Comparison of ENCODE assay signal across 6 cellular contexts in genomic region chr17:32410085-32410484, GRCh38. TPM values are rescaled to one million over a fixed set of nuclear protein-coding genes. Genes with fewer than 3 reads are reported as not detected.
DNase-seq lines count a peak whose midpoint lies in the region; ATAC-seq, FAIRE-seq and TF ChIP-seq lines count a peak whose summit lies in the region.
"Not testable (repeated sequence)": the region's sequence is repeated elsewhere in the genome, so short reads cannot be mapped to it uniquely, and the experiment has no call there.

No MANE protein-coding gene starts in this region.

- H3K27me3 Mint-ChIP-seq in progenitor cell of endocrine pancreas = not testable (repeated sequence)

- FAIRE-seq in K562 (lab: Jason Lieb, UNC) = not testable (repeated sequence)

- not testable (repeated sequence) for TF ChIP-seq CTCF in HEK293 (tag by site-specific recombination; IDR thresholded peaks at IDR 0.05); VCaP (conservative IDR thresholded peaks at IDR 0.05); K562 (IDR thresholded peaks at IDR 0.05 in 2 of 3, conservative IDR thresholded peaks at IDR 0.05 in 1 of 3; ENCODE audit: insufficient read depth in 2 of 3, low read depth in 1 of 3, low read length in 3 of 3); parathyroid adenoma (IDR thresholded peaks at IDR 0.05); progenitor cell of endocrine pancreas (IDR thresholded peaks at IDR 0.05; ENCODE audit: unreplicated experiment)

- H3K27me3 ChIP-seq in BLaER1; K562 (ENCODE audit: control insufficient read depth in 2 of 2, insufficient read depth in 2 of 2, low read length in 2 of 2); parathyroid adenoma (ENCODE audit: control insufficient read depth, insufficient read depth, low read length): not testable (repeated sequence)

- H2AFZ ChIP-seq in K562 (ENCODE audit: low read depth, low read length); parathyroid adenoma: not testable (repeated sequence)

- H3K9ac ChIP-seq in BLaER1; K562 (ENCODE audit: insufficient read depth in 1 of 2, low read depth in 2 of 2, low read length in 2 of 2); parathyroid adenoma: not testable (repeated sequence)

- in situ Hi-C loops in K562 (cut with MboI) = not testable (repeated sequence)

- not testable (repeated sequence) for H3K79me2 ChIP-seq in K562 (ENCODE audit: control insufficient read depth, insufficient read depth, low read length); parathyroid adenoma

- not testable (repeated sequence) for H4K20me1 ChIP-seq in BLaER1; K562 (replicated peaks; ENCODE audit: control insufficient read depth, insufficient read depth, low read length)

- H3K9me1 ChIP-seq in K562 (ENCODE audit: control insufficient read depth, insufficient read depth, low read length) = not testable (repeated sequence)

- not testable (repeated sequence) for H3K4me1 Mint-ChIP-seq in progenitor cell of endocrine pancreas (ENCODE audit: low read depth)

- not testable (repeated sequence) for H3K36me3 ChIP-seq in BLaER1; HEK293 (ENCODE audit: control insufficient read depth in 2 of 2, insufficient read depth in 1 of 2, low read length in 2 of 2); K562 (ENCODE audit: control insufficient read depth, insufficient read depth, low read length); parathyroid adenoma (ENCODE audit: control insufficient read depth, insufficient read depth, low read length)

- not testable (repeated sequence) for DNase-seq in K562 (ENCODE audit: extremely low read depth in 1 of 4, low spot score in 3 of 4); progenitor cell of endocrine pancreas (ENCODE audit: low spot score, unreplicated experiment)

- not testable (repeated sequence) for H3K27ac ChIP-seq in BLaER1; HEK293 (ENCODE audit: extremely low read depth, low read depth, low read length); K562 (ENCODE audit: extremely low read depth, low read depth, low read length)
- H3K27ac ChIP-seq in VCaP = peak overlapping the region; percentile 56; the same call in 1 of the 2 replicates
- peak overlapping the region; percentile 71 for H3K27ac ChIP-seq in parathyroid adenoma

- TF ChIP-seq POLR2A in K562 (conservative IDR thresholded peaks at IDR 0.05) = not testable (repeated sequence)

- CTCF ChIA-PET in HEK293 (lab: Yijun Ruan, JAX) = interaction anchor here (0.7 to 2.3 kb wide), 2 partner anchors 34 to 250 kb away, joined by 3 to 6 read pairs; partner anchors contain the start of gene PSMD11
- CTCF ChIA-PET in K562 (lab: Yijun Ruan, JAX; ENCODE audit: low intra/inter-chr PET ratio) = not testable (repeated sequence)

- H3K9me3 ChIP-seq in BLaER1; HEK293 (ENCODE audit: control insufficient read depth, insufficient read depth, low read depth, low read length); K562 (replicated peaks; ENCODE audit: control insufficient read depth, insufficient read depth, low read depth, low read length); parathyroid adenoma (ENCODE audit: control insufficient read depth, low read length): not testable (repeated sequence)

- not testable (repeated sequence) for TF ChIP-seq EP300 in K562 (IDR thresholded peaks at IDR 0.05; ENCODE audit: low read length)

- WGBS in K562 (ENCODE audit: insufficient coverage, low coverage, missing lambda C conversion rate) = 36% methylated on average over 2 of the region's 3 CpGs

- TF ChIP-seq RAD21 in K562 (CRISPR knock-in tag; conservative IDR thresholded peaks at IDR 0.05 in 1 of 2, IDR thresholded peaks at IDR 0.05 in 1 of 2) = not testable (repeated sequence)

- not testable (repeated sequence) for BruUV-seq in K562 (replicated peaks; lab: Mats Ljungman, UMichigan)

- not testable (repeated sequence) for H3K4me3 Mint-ChIP-seq in progenitor cell of endocrine pancreas (ENCODE audit: low read depth)

- intact Hi-C loops in K562 (cut with micrococcal nuclease) = not testable (repeated sequence)

- POLR2A ChIA-PET in HEK293 (lab: Yijun Ruan, JAX); K562 (lab: Yijun Ruan, JAX): not testable (repeated sequence)

- peak overlapping the region; percentile 59 for H3K27ac Mint-ChIP-seq in progenitor cell of endocrine pancreas

- not testable (repeated sequence) for H3K9me3 Mint-ChIP-seq in progenitor cell of endocrine pancreas (ENCODE audit: low read depth)

- H3K4me2 ChIP-seq in BLaER1 = peak overlapping the region; percentile 33; the same call in 1 of the 2 replicates
- not testable (repeated sequence) for H3K4me2 ChIP-seq in K562 (ENCODE audit: insufficient read depth, low read length)
- H3K4me2 ChIP-seq in parathyroid adenoma (ENCODE audit: low read length) = peak overlapping the region; percentile 9

- H3K4me3 ChIP-seq in BLaER1; HEK293 (ENCODE audit: low read depth, low read length); K562; parathyroid adenoma (ENCODE audit: low read depth, low read length): not testable (repeated sequence)

- H3K4me1 ChIP-seq in BLaER1 = peaks cover 24% of the 10 kb centered on the region
- H3K4me1 ChIP-seq in HEK293 (ENCODE audit: control insufficient read depth, insufficient read depth, low read length); K562 (replicated peaks in 1 of 2; ENCODE audit: control insufficient read depth in 2 of 2, insufficient read depth in 2 of 2, low read length in 2 of 2): not testable (repeated sequence)
- peaks cover 17% of the 10 kb centered on the region for H3K4me1 ChIP-seq in parathyroid adenoma

- ATAC-seq in K562 = not testable (repeated sequence)

- H3K36me3 Mint-ChIP-seq in progenitor cell of endocrine pancreas (ENCODE audit: insufficient read depth) = not testable (repeated sequence)

TF ChIP-seq in HEK293, 187 proteins besides CTCF, POLR2A, EP300 and RAD21:
- peak; percentile 94 for TF ChIP-seq ZNF146 (tag by site-specific recombination; IDR thresholded peaks at IDR 0.05)

TF ChIP-seq in K562, 482 proteins besides CTCF, POLR2A, EP300 and RAD21:
- TF ChIP-seq RBM25 (IDR thresholded peaks at IDR 0.05; ENCODE audit: low read depth, low read length, severe bottlenecking) = peak; percentile 37
- peak; percentile 53 for TF ChIP-seq ZNF146 (CRISPR knock-in tag; IDR thresholded peaks at IDR 0.05; ENCODE audit: unreplicated experiment)

RNA-seq across cellular contexts. Expression of gene PSMD11, which starts 34.2 kb away (rescaled TPM):
- 182 and 249 TPM in 2 replicates for total RNA-seq in K562 (2011; cell fraction: chromatin; rRNA removed; ENCODE audit: low replicate concordance)
- 104 and 110 TPM in 2 replicates for total RNA-seq in K562 (2011; cell fraction: nucleolus; rRNA removed)
- 139 and 186 TPM in 2 replicates for total RNA-seq in K562 (2011; cell fraction: nucleoplasm; rRNA removed)
- total RNA-seq in K562 (2014; rRNA removed) (77.1 and 104 TPM in 2 replicates), K562 (2014; rRNA removed; fragmentation: Illumina TruSeq; extraction: Trizol) (118 and 128 TPM in 2 replicates), K562 (2015; rRNA removed; fragmentation: Illumina TruSeq; extraction: Trizol) (109 and 127 TPM in 2 replicates), K562 (2021) (169 and 171 TPM in 2 replicates), progenitor cell of endocrine pancreas (110 and 113 TPM in 2 replicates)
- polyA plus RNA-seq in K562 (2011; rRNA removed) (97.6 and 185 TPM in 2 replicates), K562 (2014; fragmentation: Illumina TruSeq; extraction: Trizol) (125 and 137 TPM in 2 replicates), K562 (2014; fragmentation: Nextera tagmentation; extraction: Ambion mirVana) (100 to 1,000 TPM; 316 to 378 TPM), K562 (2014; rRNA removed) (142 and 158 TPM in 2 replicates)
- 51.9 and 80.2 TPM in 2 replicates for polyA plus RNA-seq in K562 (2011; cell fraction: cytosol; rRNA removed)
- polyA plus RNA-seq in K562 (2011; cell fraction: nucleus; rRNA removed) = 56.7 and 72.5 TPM in 2 replicates
- polyA plus RNA-seq in K562 (2012) = 51.5 and 151 TPM in 2 replicates
- polyA minus RNA-seq in K562 (2011; rRNA and poly(A)+ RNA removed) = 138 and 285 TPM in 2 replicates
- polyA minus RNA-seq in K562 (2011; cell fraction: cytosol; rRNA and poly(A)+ RNA removed) = 46.8 and 99.5 TPM in 2 replicates
- polyA minus RNA-seq in K562 (2011; cell fraction: nucleus; rRNA and poly(A)+ RNA removed) = 52.4 and 62.1 TPM in 2 replicates
